8 cellular contexts compared by ENCODE assay signal in genomic region chr1:38004284-38005101, GRCh38. TPM values are rescaled to one million over a fixed set of nuclear protein-coding genes. Genes with fewer than 3 reads are reported as not detected.
A peak's percentile ranks its signal among the peaks of the same experiment; 100 is the strongest.
DNase-seq lines count a peak whose midpoint lies in the region; ATAC-seq and TF ChIP-seq lines count a peak whose summit lies in the region.

No MANE protein-coding gene starts in this region.

- DNase-seq in adipocyte (ENCODE audit: low read depth) (peak; percentile 56), kidney epithelial cell (ENCODE audit: low read depth) (no peak), substantia nigra (lab: John Stamatoyannopoulos, UW) (peak in 2 of 49 donors; percentile 20 to 40), omental fat pad (ENCODE audit: low spot score) (no peak), NCI-H1105 treated with DMSO at 0.1 percent for 48 hours (lab: John Stamatoyannopoulos, UW) (no peak)

- H3K9ac ChIP-seq in HUES48 (ENCODE audit: low read depth, low read length), result peak overlapping the region; percentile 32
- peak overlapping the region; percentile 88 for H3K9ac ChIP-seq in adipocyte (ENCODE audit: low read length)

- no peaks in the 10 kb centered on the region for H3K9me3 ChIP-seq in HUES48 (ENCODE audit: control insufficient read depth, insufficient read depth, low read length)
- no peaks in the 10 kb centered on the region for H3K9me3 ChIP-seq in adipocyte (ENCODE audit: control insufficient read depth, low read length)

- H3K27me3 ChIP-seq in HUES48 (ENCODE audit: control insufficient read depth, insufficient read depth, low read length) (no peaks in the 10 kb centered on the region), adipocyte (replicated peaks; ENCODE audit: control insufficient read depth, insufficient read depth, low read length) (no peaks in the 10 kb centered on the region), kidney epithelial cell (ENCODE audit: control insufficient read depth, insufficient read depth, low read length) (no peaks in the 10 kb centered on the region)

- H3K4me1 ChIP-seq in HUES48 (ENCODE audit: control insufficient read depth, insufficient read depth, low read length) (peaks cover 54% of the 10 kb centered on the region), adipocyte (ENCODE audit: control insufficient read depth, insufficient read depth, low read length) (peaks cover 35% of the 10 kb centered on the region)

- ATAC-seq in omental fat pad (ENCODE audit: low FRiP score) (no peak), GM18517 (IDR thresholded peaks at IDR 0.05; ENCODE audit: unreplicated experiment) (no peak)

- H3K4me3 ChIP-seq in HUES48 (ENCODE audit: low read depth, low read length) (peak overlapping the region; percentile 71), adipocyte (ENCODE audit: low read length) (peak overlapping the region; percentile 85), kidney epithelial cell (ENCODE audit: low read depth, low read length) (peak overlapping the region; percentile 71)

- H3K36me3 ChIP-seq in HUES48 (ENCODE audit: control insufficient read depth, insufficient read depth, low read length), result no peaks in the 10 kb centered on the region
- H3K36me3 ChIP-seq in adipocyte (ENCODE audit: control insufficient read depth, insufficient read depth, low read length, severe bottlenecking), result no peaks in the 10 kb centered on the region
- H3K36me3 ChIP-seq in kidney epithelial cell (ENCODE audit: control insufficient read depth, insufficient read depth, low read length), result no peaks in the 10 kb centered on the region

- no peak for TF ChIP-seq CTCF in C4-2B (conservative IDR thresholded peaks at IDR 0.05)
- no peak for TF ChIP-seq CTCF in kidney epithelial cell (IDR thresholded peaks at IDR 0.05; ENCODE audit: insufficient read depth, low read length, poor library complexity, severe bottlenecking)
- no peak for TF ChIP-seq CTCF in omental fat pad (IDR thresholded peaks at IDR 0.05)

- H3K27ac ChIP-seq in C4-2B (peak overlapping the region; percentile 32), HUES48 (ENCODE audit: low read depth, low read length) (no peak overlapping the region), substantia nigra (ENCODE audit: low read depth, low read length, poor library complexity, severe bottlenecking) (peak overlapping the region; percentile 27)

RNA-seq across cellular contexts. Expression of gene FHL3, which starts 0.8 kb away (rescaled TPM):
- total RNA-seq in kidney epithelial cell (40.8 and 48.0 TPM in 2 replicates), omental fat pad (10 to 100 TPM in 3 of 4 donors, 1 to 10 TPM in 1; 9.2 to 27.6 (median 16.4) TPM)

RNA-seq across cellular contexts. Expression of gene UTP11, which starts 8.0 kb away (rescaled TPM):
- total RNA-seq in kidney epithelial cell, result 42.8 and 62.3 TPM in 2 replicates
- total RNA-seq in omental fat pad, result 10 to 100 TPM; 25.1 to 55.2 (median 30.4) TPM

RNA-seq across cellular contexts. Expression of gene SF3A3, which starts 14.7 kb away (rescaled TPM):
- total RNA-seq in kidney epithelial cell (50.7 and 79.6 TPM in 2 replicates), omental fat pad (10 to 100 TPM; 37.0 to 76.6 (median 50.4) TPM)

RNA-seq across cellular contexts. Expression of gene POU3F1, which starts 42.1 kb away (rescaled TPM):
- total RNA-seq in kidney epithelial cell (0.08 TPM in 1 of 2 replicates, not detected in the other), omental fat pad (under 1 TPM in 1 of 4 donors, not detected in 3; 0.19 TPM)

RNA-seq across cellular contexts. Expression of gene INPP5B, which starts 57.6 kb away (rescaled TPM):
- total RNA-seq in kidney epithelial cell (18.9 and 19.6 TPM in 2 replicates), omental fat pad (10 to 100 TPM; 16.2 to 45.6 (median 27.0) TPM)
